ENCODE assay signal across 8 cellular contexts in genomic region chr6:113381957-113382356, GRCh38.
DNase-seq lines count a peak whose midpoint lies in the region; ATAC-seq and TF ChIP-seq lines count a peak whose summit lies in the region.

No MANE protein-coding gene starts in this region.

- H4K20me1 ChIP-seq in smooth muscle cell (ENCODE audit: low read depth), result no peaks in the 10 kb centered on the region

- intact Hi-C loops in Right ventricle myocardium inferior (cut with DNase I), result no loop called here

- H3K9ac ChIP-seq in smooth muscle cell (ENCODE audit: low read depth), result no peak overlapping the region

- H3K4me1 ChIP-seq in cardiac muscle cell (ENCODE audit: low read depth), result no peaks in the 10 kb centered on the region
- no peaks in the 10 kb centered on the region for H3K4me1 ChIP-seq in smooth muscle cell (ENCODE audit: low read depth)

- ATAC-seq in Right ventricle myocardium inferior, result no peak
- ATAC-seq in HG02973 (IDR thresholded peaks at IDR 0.05; ENCODE audit: unreplicated experiment), result peak; percentile 79

- H3K27ac ChIP-seq in cardiac muscle cell (no peak overlapping the region), smooth muscle cell (ENCODE audit: low read depth) (no peak overlapping the region)

- H3F3A ChIP-seq in smooth muscle cell (ENCODE audit: low read depth), result no peaks in the 10 kb centered on the region

- no peak overlapping the region for H3K4me3 ChIP-seq in cardiac muscle cell
- no peak overlapping the region for H3K4me3 ChIP-seq in smooth muscle cell

- H3K9me3 ChIP-seq in cardiac muscle cell (ENCODE audit: low read depth) (no peaks in the 10 kb centered on the region), smooth muscle cell (replicated peaks; ENCODE audit: low read depth) (no peaks in the 10 kb centered on the region)

- H2AFZ ChIP-seq in smooth muscle cell (ENCODE audit: low read depth), result no peak overlapping the region

- DNase-seq in cardiac muscle cell (ENCODE audit: low read depth in 1 of 2, low spot score in 1 of 2) (peak; percentile 18 to 87), Right ventricle myocardium inferior (ENCODE audit: missing footprints) (no peak), NCI-H2107 treated with DMSO at 0.1 percent for 48 hours (lab: John Stamatoyannopoulos, UW; ENCODE audit: unreplicated experiment) (peak; percentile 20), fibroblast of gingiva (ENCODE audit: low read depth) (peak; percentile 82), HuH-7 (ENCODE audit: low spot score) (no peak), smooth muscle cell (lab: John Stamatoyannopoulos, UW; ENCODE audit: unreplicated experiment) (no peak), T-helper 2 cell (no peak)

- WGBS in smooth muscle cell (ENCODE audit: low lambda C conversion rate), result 95% methylated on average over 2 of the region's 2 CpGs

- no peaks in the 10 kb centered on the region for H3K36me3 ChIP-seq in cardiac muscle cell
- H3K36me3 ChIP-seq in smooth muscle cell (ENCODE audit: low read depth), result no peaks in the 10 kb centered on the region

- H3K79me2 ChIP-seq in smooth muscle cell (ENCODE audit: low read depth), result no peaks in the 10 kb centered on the region

- no peak for TF ChIP-seq CTCF in cardiac muscle cell (IDR thresholded peaks at IDR 0.05; ENCODE audit: low read depth, low read length)
- TF ChIP-seq CTCF in smooth muscle cell (IDR thresholded peaks at IDR 0.05; ENCODE audit: borderline replicate concordance, insufficient read depth, poor library complexity, severe bottlenecking), result no peak

- H3K4me2 ChIP-seq in smooth muscle cell, result no peak overlapping the region

- H3K27me3 ChIP-seq in cardiac muscle cell (no peaks in the 10 kb centered on the region), smooth muscle cell (ENCODE audit: low read depth) (no peaks in the 10 kb centered on the region)

Comparison
In these comparisons a context has a peak if more than half of its experiments do, and no peak if none do; other contexts are left out.
1. DNase-seq: peak in cardiac muscle cell (2 of 2), NCI-H2107 treated with DMSO at 0.1 percent for 48 hours (single experiment) and fibroblast of gingiva (single experiment); none in Right ventricle myocardium inferior (single experiment), HuH-7 (single experiment), smooth muscle cell (single experiment) and T-helper 2 cell (0 of 5).